In genomic region chr12:94649349-94650142, GRCh38 we compare ENCODE assay signal across 8 cellular contexts.
DNase-seq lines count a peak whose midpoint lies in the region; ATAC-seq lines count a peak whose summit lies in the region.

No MANE protein-coding gene starts in this region.

- peak; percentile 20 for ATAC-seq in GM18520 (IDR thresholded peaks at IDR 0.05; ENCODE audit: unreplicated experiment)
- peak; percentile 37 for ATAC-seq in HG03097 (IDR thresholded peaks at IDR 0.05; ENCODE audit: low FRiP score, unreplicated experiment)

- H3K9ac ChIP-seq in SK-N-MC (ENCODE audit: insufficient read length) (peak overlapping the region; percentile 26), iPS-20b (ENCODE audit: low read depth, low read length) (peak overlapping the region; percentile 69; the same call in 1 of the 2 replicates)

- H3K4me3 ChIP-seq in ACC112 (ENCODE audit: low read depth, low read length) (peak overlapping the region; percentile 81), SK-N-MC (peak overlapping the region; percentile 77), iPS-20b (ENCODE audit: low read length) (peak overlapping the region; percentile 78), skeletal muscle cell (ENCODE audit: low read depth, low read length) (peak overlapping the region; percentile 60)

- in situ Hi-C loops in T47D (cut with HindIII; ENCODE audit: low pct_unique_long_range_greater_than_20kb, low sequenced_read_pairs) = no loop called here

- H3K36me3 ChIP-seq in ACC112 (ENCODE audit: insufficient read depth, low read length) (no peaks in the 10 kb centered on the region), SK-N-MC (ENCODE audit: insufficient read depth, low read length) (no peaks in the 10 kb centered on the region), iPS-20b (ENCODE audit: insufficient read depth, low read depth, low read length) (no peaks in the 10 kb centered on the region)

- no peaks in the 10 kb centered on the region for H3K9me3 ChIP-seq in SK-N-MC (ENCODE audit: low read depth, low read length)
- H3K9me3 ChIP-seq in iPS-20b (ENCODE audit: insufficient read depth, low read depth, low read length) = no peaks in the 10 kb centered on the region

- H2AFZ ChIP-seq in ACC112 (ENCODE audit: low read length, unreplicated experiment) = peak overlapping the region; percentile 53

- H3K4me1 ChIP-seq in ACC112 (ENCODE audit: control insufficient read depth, insufficient read depth, low read length, unreplicated experiment) = peaks cover 17% of the 10 kb centered on the region
- no peaks in the 10 kb centered on the region for H3K4me1 ChIP-seq in iPS-20b (ENCODE audit: insufficient read depth, low read length)

- H3K79me2 ChIP-seq in ACC112 (ENCODE audit: control insufficient read depth, insufficient read depth, low read length, unreplicated experiment) = no peaks in the 10 kb centered on the region

- H3K27me3 ChIP-seq in ACC112 (ENCODE audit: insufficient read depth, low read length) (no peaks in the 10 kb centered on the region; the same call in 1 of the 2 replicates), iPS-20b (ENCODE audit: insufficient read depth, low read length) (peaks cover 42% of the 10 kb centered on the region)

- DNase-seq in SK-N-MC (ENCODE audit: low read depth, low spot score) (no peak), T47D (ENCODE audit: low read depth in 1 of 2, low spot score in 1 of 2) (peak; percentile 30 to 59), skeletal muscle cell (ENCODE audit: low read depth) (no peak), Kasumi-1 (lab: John Stamatoyannopoulos, UW) (no peak)

- H3K27ac ChIP-seq in ACC112 (ENCODE audit: low read depth, low read length) (no peak overlapping the region), SK-N-MC (no peak overlapping the region), iPS-20b (ENCODE audit: low read length) (no peak overlapping the region)

Comparison
In these comparisons a context has a peak if more than half of its experiments do, and no peak if none do; other contexts are left out.
1. DNase-seq: peak in T47D (2 of 2); none in SK-N-MC (single experiment), skeletal muscle cell (single experiment) and Kasumi-1 (0 of 2).
2. Peak in every context shown above with its lines, with median percentiles within 50 percentile points of each other: H3K4me3 ChIP-seq.